In genomic region chr3:191521055-191521454, GRCh38 we compare ENCODE assay signal across 29 cellular contexts.
"Had no signal": no experiment of that assay in that cellular context is flagged by ENCODE, and none has a peak within 500 bp of the region (broad histone marks: within the 10 kb centered on the region; RNA-seq: fewer than 3 reads in every experiment).

No MANE protein-coding gene starts in this region.

- H3K4me3 Mint-ChIP-seq: natural killer cell; nephron; neural progenitor cell; stimulated activated effector memory CD8-positive, alpha-beta T cell treated with anti-CD3 and anti-CD28 coated beads, Interleukin-12 subunit alpha, Interleukin-12 subunit beta, amount 100 ng/mL, for 72 hours; stimulated activated naive B cell treated with anti-CD40 and anti-IgM and Interleukin-4, amounts not matched to agents 10 μg/mL and 1 μg/mL and 100 μg/mL, for 72 hours; stimulated activated naive CD8-positive, alpha-beta T cell treated with anti-CD3 and anti-CD28 coated beads, Interleukin-15, Interleukin-2, amounts not matched to agents 100 ng/mL and 50 ng/mL, for 24 hours had no signal

- H3K9ac ChIP-seq: neural progenitor cell, parathyroid adenoma had no signal

- H3K4me2 ChIP-seq: neural progenitor cell had no signal

- H2AFZ ChIP-seq: neural progenitor cell, parathyroid adenoma had no signal

- FAIRE-seq: small intestine, urothelium cell line had no signal

- H3K36me3 Mint-ChIP-seq: natural killer cell; neural progenitor cell; stimulated activated effector memory CD8-positive, alpha-beta T cell treated with anti-CD3 and anti-CD28 coated beads, Interleukin-12 subunit alpha, Interleukin-12 subunit beta, amount 100 ng/mL, for 72 hours; stimulated activated naive B cell treated with anti-CD40 and anti-IgM and Interleukin-4, amounts not matched to agents 10 μg/mL and 1 μg/mL and 100 μg/mL, for 72 hours had no signal

- H3K9me3 ChIP-seq: ovary, psoas muscle, right lobe of liver, sigmoid colon, stomach, thoracic aorta, thyroid gland, tibial nerve, upper lobe of left lung, vagina had no signal

- H3K27ac ChIP-seq: neural progenitor cell, ovary, parathyroid adenoma, psoas muscle, right lobe of liver, sigmoid colon, stomach, thoracic aorta, thyroid gland, tibial nerve, upper lobe of left lung, vagina had no signal

- DNase-seq: natural killer cell; occipital lobe; ovary; posterior cingulate gyrus; psoas muscle; right cardiac atrium; right lobe of liver; sigmoid colon; small intestine; stimulated activated CD4-positive, alpha-beta T cell treated with anti-CD3 and anti-CD28 coated beads, Interleukin-15, amount 100 ng/mL, for 24 hours; stimulated activated CD4-positive, alpha-beta T cell treated with anti-CD3 and anti-CD28 coated beads, Interleukin-2, amount 100 ng/mL, for 24 hours; stimulated activated CD4-positive, alpha-beta T cell treated with anti-CD3 and anti-CD28 coated beads, Interleukin-2, amount 100 ng/mL, for 48 hours; stimulated activated CD4-positive, alpha-beta T cell treated with anti-CD3 and anti-CD28 coated beads, Interleukin-4, amount 100 ng/mL, for 24 hours; stimulated activated naive B cell treated with anti-CD40 and anti-IgM and Interleukin-4, amounts not matched to agents 10 μg/mL and 1 μg/mL and 100 μg/mL, for 72 hours; stimulated activated naive CD4-positive, alpha-beta T cell treated with Interleukin-2 at 50 U/mL for 16 hours; stomach; thyroid gland; trophoblast cell; upper lobe of left lung had no signal

- ATAC-seq: natural killer cell; psoas muscle; right cardiac atrium; stimulated activated effector memory CD8-positive, alpha-beta T cell treated with anti-CD3 and anti-CD28 coated beads, Interleukin-12 subunit alpha, Interleukin-12 subunit beta, amount 100 ng/mL, for 72 hours; stimulated activated naive B cell treated with anti-CD40 and anti-IgM and Interleukin-4, amounts not matched to agents 10 μg/mL and 1 μg/mL and 100 μg/mL, for 72 hours had no signal

- H3K27ac Mint-ChIP-seq: natural killer cell; nephron; neural progenitor cell; progenitor cell of endocrine pancreas; stimulated activated effector memory CD8-positive, alpha-beta T cell treated with anti-CD3 and anti-CD28 coated beads, Interleukin-12 subunit alpha, Interleukin-12 subunit beta, amount 100 ng/mL, for 72 hours; stimulated activated naive B cell treated with anti-CD40 and anti-IgM and Interleukin-4, amounts not matched to agents 10 μg/mL and 1 μg/mL and 100 μg/mL, for 72 hours; stimulated activated naive CD8-positive, alpha-beta T cell treated with anti-CD3 and anti-CD28 coated beads, Interleukin-15, Interleukin-2, amounts not matched to agents 100 ng/mL and 50 ng/mL, for 24 hours had no signal

- H3K79me2 ChIP-seq: parathyroid adenoma had no signal

- H3K9me3 Mint-ChIP-seq: nephron; neural progenitor cell; stimulated activated naive B cell treated with anti-CD40 and anti-IgM and Interleukin-4, amounts not matched to agents 10 μg/mL and 1 μg/mL and 100 μg/mL, for 72 hours had no signal

- H3K4me1 Mint-ChIP-seq: natural killer cell; nephron; neural progenitor cell; stimulated activated effector memory CD8-positive, alpha-beta T cell treated with anti-CD3 and anti-CD28 coated beads, Interleukin-12 subunit alpha, Interleukin-12 subunit beta, amount 100 ng/mL, for 72 hours; stimulated activated naive B cell treated with anti-CD40 and anti-IgM and Interleukin-4, amounts not matched to agents 10 μg/mL and 1 μg/mL and 100 μg/mL, for 72 hours had no signal

- H3K4me3 ChIP-seq: neural progenitor cell, ovary, psoas muscle, right lobe of liver, sigmoid colon, stomach, thoracic aorta, thyroid gland, tibial nerve, upper lobe of left lung, vagina had no signal

- H3K36me3 ChIP-seq: neural progenitor cell, ovary, right lobe of liver, sigmoid colon, stomach, thoracic aorta, thyroid gland, tibial nerve, upper lobe of left lung, vagina had no signal

- H3K27me3 Mint-ChIP-seq: progenitor cell of endocrine pancreas; stimulated activated naive CD8-positive, alpha-beta T cell treated with anti-CD3 and anti-CD28 coated beads, Interleukin-15, Interleukin-2, amounts not matched to agents 100 ng/mL and 50 ng/mL, for 24 hours had no signal

- H3K27me3 ChIP-seq: neural progenitor cell, ovary, right lobe of liver, sigmoid colon, stomach, thyroid gland, tibial nerve, upper lobe of left lung, vagina had no signal

- H3K4me1 ChIP-seq: neural progenitor cell, parathyroid adenoma, psoas muscle, right lobe of liver, sigmoid colon, stomach, thyroid gland, tibial nerve, upper lobe of left lung, vagina had no signal
